In the genomic region with DNA sequence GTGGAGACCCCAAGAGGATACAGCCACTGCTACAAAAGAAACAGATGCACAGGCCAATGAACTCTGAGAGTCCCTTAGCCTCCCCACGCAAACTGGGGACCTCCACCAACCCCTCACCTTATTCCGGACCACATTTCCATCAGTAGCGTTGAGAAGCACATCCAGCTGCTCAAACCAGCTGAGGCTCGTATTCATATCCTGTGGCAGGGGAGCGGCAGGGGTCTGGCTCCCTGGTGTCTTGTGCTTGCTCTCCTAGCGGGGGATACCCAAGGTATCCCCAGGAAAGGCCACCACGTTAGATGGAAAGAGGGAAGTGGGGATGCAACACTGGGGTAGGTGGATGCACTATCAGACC, we compare ENCODE assay signal across 8 cellular contexts. TPM values are rescaled to one million over a fixed set of nuclear protein-coding genes. Genes with fewer than 3 reads are reported as not detected.
DNase-seq lines count a peak whose midpoint lies in the region; TF ChIP-seq lines count a peak whose summit lies in the region.

No MANE protein-coding gene starts in this region.

- POLR2A ChIA-PET in MCF 10A (lab: Yijun Ruan, JAX) = interaction anchor here (0.6 to 4.2 kb wide), 14 partner anchors 9 to 512 kb away, joined by 3 to 26 read pairs (median 7); a partner anchor contains a TSS

- peaks cover 26% of the 10 kb centered on the region for H3K4me1 Mint-ChIP-seq in MCF 10A (ENCODE audit: insufficient read depth, unreplicated experiment)

- BruUV-seq in MCF 10A (replicated peaks; lab: Mats Ljungman, UMichigan) = TSS peak; percentile 69

- CTCF ChIA-PET in MCF 10A (lab: Yijun Ruan, JAX) = interaction anchor here (0.7 to 2.4 kb wide), 6 partner anchors 9 to 152 kb away, joined by 3 to 15 read pairs (median 7); no protein-coding TSS in a partner anchor

- no peaks in the 10 kb centered on the region for H3K27me3 Mint-ChIP-seq in MCF 10A (ENCODE audit: insufficient read depth, unreplicated experiment)

- peak overlapping the region; percentile 39 for H3K27ac ChIP-seq in HL-60 (replicated peaks)

- no peaks in the 10 kb centered on the region for H3K27me3 ChIP-seq in HL-60 (ENCODE audit: insufficient read depth, poor library complexity, severe bottlenecking)

- peaks cover 13% of the 10 kb centered on the region for H3K36me3 Mint-ChIP-seq in MCF 10A (ENCODE audit: insufficient read depth, unreplicated experiment)

- peak overlapping the region; percentile 97 for H3K4me3 Mint-ChIP-seq in MCF 10A (ENCODE audit: unreplicated experiment)

- intact Hi-C loops in MCF 10A (cut with micrococcal nuclease) = no loop called here

- H3K27ac Mint-ChIP-seq in MCF 10A (ENCODE audit: low read depth, unreplicated experiment) = peak overlapping the region; percentile 94

- H3K4me3 ChIP-seq in HL-60 (replicated peaks; ENCODE audit: insufficient read depth, low read length) = peak overlapping the region; percentile 74

- no peaks in the 10 kb centered on the region for H3K9me3 Mint-ChIP-seq in MCF 10A (ENCODE audit: unreplicated experiment)

- DNase-seq in HL-60 (ENCODE audit: low read depth in 1 of 2, low spot score in 1 of 2) (no peak), MCF 10A (ENCODE audit: unreplicated experiment) (no peak), mesenteric fat pad (ENCODE audit: low spot score) (peak; percentile 47), iPS-NIHi11 (ENCODE audit: low spot score) (no peak), A172 (ENCODE audit: low spot score) (no peak), NCI-H226 (no peak), NCI-H2029 (lab: John Stamatoyannopoulos, UW) (no peak)

- TF ChIP-seq CTCF in GM12873 (IDR thresholded peaks at IDR 0.05; ENCODE audit: insufficient read depth, low read depth, low read length, missing control alignments) (peak; percentile 20), HL-60 (IDR thresholded peaks at IDR 0.05; ENCODE audit: insufficient read depth, low read length) (no peak), MCF 10A (IDR thresholded peaks at IDR 0.05; ENCODE audit: unreplicated experiment) (no peak)

RNA-seq across cellular contexts. Expression of a gene that starts 0.5 kb away (rescaled TPM):
- total RNA-seq in MCF 10A (2022) (9.4 and 9.5 TPM in 2 replicates), mesenteric fat pad (2.4 TPM)
- 1.3 and 2.8 TPM in 2 replicates for total RNA-seq in A172 (2014; rRNA removed; shearing (Covaris generic))

RNA-seq across cellular contexts. Expression of a gene that starts 0.7 kb away (rescaled TPM):
- total RNA-seq in MCF 10A (2022) (12.4 and 14.8 TPM in 2 replicates), mesenteric fat pad (6.0 TPM)
- 2.8 and 4.7 TPM in 2 replicates for total RNA-seq in A172 (2014; rRNA removed; shearing (Covaris generic))

RNA-seq across cellular contexts. Expression of a gene that starts 8.4 kb away (rescaled TPM):
- total RNA-seq in MCF 10A (2022) = 0.71 and 1.4 TPM in 2 replicates
- 2.8 TPM for total RNA-seq in mesenteric fat pad
- 0.52 and 0.84 TPM in 2 replicates for total RNA-seq in A172 (2014; rRNA removed; shearing (Covaris generic))

RNA-seq across cellular contexts. Expression of a gene that starts 22.3 kb away (rescaled TPM):
- total RNA-seq in MCF 10A (2022) (207 and 242 TPM in 2 replicates), mesenteric fat pad (495 TPM)
- 1,113 and 1,123 TPM in 2 replicates for total RNA-seq in A172 (2014; rRNA removed; shearing (Covaris generic))

RNA-seq across cellular contexts. Expression of a gene that starts 51.2 kb away (rescaled TPM):
- total RNA-seq in MCF 10A (2022) (108 and 142 TPM in 2 replicates), mesenteric fat pad (132 TPM)
- 86.0 and 99.4 TPM in 2 replicates for total RNA-seq in A172 (2014; rRNA removed; shearing (Covaris generic))
